In genomic region chr14:81936902-81937301, GRCh38 we compare ENCODE assay signal across 11 cellular contexts.
"Had no signal": no experiment of that assay in that cellular context is flagged by ENCODE, and none has a peak within 500 bp of the region (broad histone marks: within the 10 kb centered on the region; RNA-seq: fewer than 3 reads in every experiment).

No MANE protein-coding gene starts in this region.

- H3K9ac ChIP-seq: GM23248 had no signal

- H3K9me3 ChIP-seq: HAP-1 had no signal

- ATAC-seq: GM23338, HCT116 had no signal

- H3K4me2 ChIP-seq: GM23338 had no signal

- H3K4me3 ChIP-seq: GM23248, GM23338, HAP-1 had no signal

- H3K36me3 ChIP-seq: HAP-1 had no signal

- H3K27ac ChIP-seq: GM23248 had no signal

- H2AFZ ChIP-seq: GM23248, GM23338 had no signal

- FAIRE-seq: H1, H54 had no signal

- DNase-seq: GM23248, GOT3, H7, H9, HCEC 1CT, HFFc6 had no signal
